Comparison of ENCODE assay signal across 1 cellular context in genomic region chr11:73291196-73291595, GRCh38.
TF ChIP-seq lines count a peak whose summit lies in the region.

No MANE protein-coding gene starts in this region.

TF ChIP-seq in IMR-90, 13 proteins besides CTCF, POLR2A, EP300 and RAD21:
- no peak for TF ChIP-seq BHLHE40 (IDR thresholded peaks at IDR 0.05; ENCODE audit: low read depth, low read length)
- no peak for TF ChIP-seq NFE2L2 (IDR thresholded peaks at IDR 0.05; ENCODE audit: low read depth, low read length)
- no peak for TF ChIP-seq USF2 (IDR thresholded peaks at IDR 0.05; ENCODE audit: low read depth, low read length)
- no peak for TF ChIP-seq CHD1 (IDR thresholded peaks at IDR 0.05; ENCODE audit: low read depth, low read length)
- TF ChIP-seq ELK1 (IDR thresholded peaks at IDR 0.05; ENCODE audit: borderline replicate concordance, low read depth, low read length), result no peak
- TF ChIP-seq MAZ (IDR thresholded peaks at IDR 0.05; ENCODE audit: borderline replicate concordance, low read depth, low read length), result no peak
- TF ChIP-seq SMC3 (IDR thresholded peaks at IDR 0.05; ENCODE audit: low read depth, low read length), result no peak
- no peak for TF ChIP-seq RFX5 (IDR thresholded peaks at IDR 0.05; ENCODE audit: low read depth, low read length)
- no peak for TF ChIP-seq MXI1 (IDR thresholded peaks at IDR 0.05; ENCODE audit: borderline replicate concordance, low read depth, low read length)
- no peak for TF ChIP-seq RCOR1 (IDR thresholded peaks at IDR 0.05; ENCODE audit: insufficient replicate concordance, low read length)
- no peak for TF ChIP-seq MAFK (IDR thresholded peaks at IDR 0.05; ENCODE audit: low read depth, low read length)
- no peak for TF ChIP-seq FOS (IDR thresholded peaks at IDR 0.05; ENCODE audit: low read depth, low read length)
- TF ChIP-seq CEBPB (IDR thresholded peaks at IDR 0.05; ENCODE audit: low read depth, low read length), result no peak
